ENCODE assay signal across 11 cellular contexts in genomic region chr16:69410285-69410990, GRCh38. TPM values are rescaled to one million over a fixed set of nuclear protein-coding genes. Genes with fewer than 3 reads are reported as not detected.
DNase-seq lines count a peak whose midpoint lies in the region; ATAC-seq and TF ChIP-seq lines count a peak whose summit lies in the region.
"Had no signal": no experiment of that assay in that cellular context is flagged by ENCODE, and none has a peak within 500 bp of the region (broad histone marks: within the 10 kb centered on the region; RNA-seq: fewer than 3 reads in every experiment).

No MANE protein-coding gene starts in this region.

- H3K4me3 Mint-ChIP-seq in CD4-positive, alpha-beta T cell: no peak overlapping the region
- peak overlapping the region in 3 of 10 donors; percentile 16 to 37 (median 37) for H3K4me3 Mint-ChIP-seq in naive thymus-derived CD4-positive, alpha-beta T cell
- H3K4me3 Mint-ChIP-seq in CD14-positive monocyte: no peak overlapping the region

- H3K9me3 ChIP-seq in CD4-positive, alpha-beta T cell (ENCODE audit: control insufficient read depth, low read length): no peaks in the 10 kb centered on the region
- no peaks in the 10 kb centered on the region for H3K9me3 ChIP-seq in Panc1 (ENCODE audit: control insufficient read depth, insufficient read depth, low read depth, low read length)
- H3K9me3 ChIP-seq in naive thymus-derived CD4-positive, alpha-beta T cell (ENCODE audit: control insufficient read depth in 2 of 3, low read length in 3 of 3): no peaks in the 10 kb centered on the region
- H3K9me3 ChIP-seq: right lobe of liver had no signal

- H3K36me3 ChIP-seq in Panc1 (ENCODE audit: control insufficient read depth, insufficient read depth, low read length): no peaks in the 10 kb centered on the region
- no peaks in the 10 kb centered on the region for H3K36me3 ChIP-seq in naive thymus-derived CD4-positive, alpha-beta T cell (ENCODE audit: control insufficient read depth in 2 of 3, insufficient read depth in 3 of 3, low read length in 3 of 3)
- H3K36me3 ChIP-seq: right lobe of liver had no signal

- in situ Hi-C loops in Panc1 (cut with HindIII; ENCODE audit: low pct_unique_long_range_greater_than_20kb, low sequenced_read_pairs): no loop called here

- POLR2A ChIA-PET in CD4-positive, alpha-beta T cell (lab: Charles Lee): no interaction called here
- POLR2A ChIA-PET in Panc1 (lab: Charles Lee): interaction anchor here (0.5 to 0.6 kb wide), 2 partner anchors 40 to 1190 kb away, joined by 3 to 15 read pairs; no protein-coding TSS in a partner anchor
- POLR2A ChIA-PET in naive thymus-derived CD4-positive, alpha-beta T cell (lab: Charles Lee): no interaction called here

- H3K4me3 ChIP-seq in Panc1 (ENCODE audit: low read depth in 2 of 2, low read length in 2 of 2): no peak overlapping the region
- H3K4me3 ChIP-seq in choroid plexus epithelial cell (ENCODE audit: low read depth, low read length): no peak overlapping the region
- no peak overlapping the region for H3K4me3 ChIP-seq in naive thymus-derived CD4-positive, alpha-beta T cell (ENCODE audit: low read length)
- H3K4me3 ChIP-seq: right lobe of liver had no signal

- ATAC-seq in CD4-positive, alpha-beta T cell (ENCODE audit: poor library complexity): no peak
- ATAC-seq in Panc1: peak; percentile 65
- ATAC-seq in naive thymus-derived CD4-positive, alpha-beta T cell: no peak

- TF ChIP-seq CTCF in CD4-positive, alpha-beta T cell (IDR thresholded peaks at IDR 0.05): no peak
- TF ChIP-seq CTCF in Panc1 (IDR thresholded peaks at IDR 0.05) (no peak), choroid plexus epithelial cell (conservative IDR thresholded peaks at IDR 0.05; ENCODE audit: low read depth, low read length) (no peak), CD14-positive monocyte (IDR thresholded peaks at IDR 0.05) (no peak)

- H3K4me1 ChIP-seq in Panc1 (ENCODE audit: control insufficient read depth, insufficient read depth, low read length): peaks cover 45% of the 10 kb centered on the region
- no peaks in the 10 kb centered on the region for H3K4me1 ChIP-seq in naive thymus-derived CD4-positive, alpha-beta T cell (ENCODE audit: control insufficient read depth in 2 of 2, insufficient read depth in 2 of 2, low read length in 2 of 2)
- H3K4me1 ChIP-seq: right lobe of liver had no signal

- peaks cover 18% of the 10 kb centered on the region for H3K4me1 Mint-ChIP-seq in CD4-positive, alpha-beta T cell (ENCODE audit: low read depth)
- peaks cover 7 to 20% (median 11%) of the 10 kb centered on the region in 7 donors for H3K4me1 Mint-ChIP-seq in naive thymus-derived CD4-positive, alpha-beta T cell
- no peaks in the 10 kb centered on the region for H3K4me1 Mint-ChIP-seq in CD14-positive monocyte

- CTCF ChIA-PET in CD4-positive, alpha-beta T cell (lab: Charles Lee): interaction anchor here (0.7 to 2.1 kb wide), 2 partner anchors 15 to 172 kb away, joined by 3 to 6 read pairs; no protein-coding TSS in a partner anchor
- CTCF ChIA-PET in Panc1 (lab: Charles Lee): no interaction called here
- CTCF ChIA-PET in naive thymus-derived CD4-positive, alpha-beta T cell (lab: Charles Lee): no interaction called here

- no peak for DNase-seq in CD4-positive, alpha-beta T cell
- DNase-seq in Panc1 (ENCODE audit: low read depth, low spot score) (no peak), choroid plexus epithelial cell (ENCODE audit: low read depth) (peak; percentile 63), putamen (ENCODE audit: low spot score) (no peak), DMS153 treated with DMSO at 0.1 percent for 48 hours (lab: John Stamatoyannopoulos, UW; ENCODE audit: unreplicated experiment) (no peak), CD14-positive monocyte (ENCODE audit: low spot score) (no peak), occipital lobe (lab: John Stamatoyannopoulos, UW) (no peak)
- DNase-seq in naive thymus-derived CD4-positive, alpha-beta T cell: no peak
- DNase-seq: NCI-H1092, right lobe of liver, T1000 had no signal

- H3K9me3 Mint-ChIP-seq in CD4-positive, alpha-beta T cell: no peaks in the 10 kb centered on the region
- peaks cover 0 to 1% (median 0%) of the 10 kb centered on the region in 11 donors for H3K9me3 Mint-ChIP-seq in naive thymus-derived CD4-positive, alpha-beta T cell
- peaks cover 0 to 6% (median 3%) of the 10 kb centered on the region in 7 donors for H3K9me3 Mint-ChIP-seq in CD14-positive monocyte

- H3K27ac ChIP-seq in CD4-positive, alpha-beta T cell (ENCODE audit: low read depth, low read length): no peak overlapping the region
- peak overlapping the region; percentile 94 for H3K27ac ChIP-seq in Panc1 (ENCODE audit: low read length)
- H3K27ac ChIP-seq in naive thymus-derived CD4-positive, alpha-beta T cell (ENCODE audit: low read depth, low read length): no peak overlapping the region
- H3K27ac ChIP-seq: right lobe of liver had no signal

- H3K36me3 Mint-ChIP-seq in CD4-positive, alpha-beta T cell (ENCODE audit: low read depth): no peaks in the 10 kb centered on the region
- no peaks in the 10 kb centered on the region for H3K36me3 Mint-ChIP-seq in naive thymus-derived CD4-positive, alpha-beta T cell
- no peaks in the 10 kb centered on the region for H3K36me3 Mint-ChIP-seq in CD14-positive monocyte

- BruUV-seq in Panc1 (replicated peaks; lab: Mats Ljungman, UMichigan): no TSS peak

- no peaks in the 10 kb centered on the region for H3K27me3 ChIP-seq in CD4-positive, alpha-beta T cell (ENCODE audit: control insufficient read depth, insufficient read depth, low read length)
- no peaks in the 10 kb centered on the region for H3K27me3 ChIP-seq in Panc1 (ENCODE audit: control insufficient read depth, insufficient read depth, low read length)
- H3K27me3 ChIP-seq in naive thymus-derived CD4-positive, alpha-beta T cell (ENCODE audit: control insufficient read depth in 2 of 2, insufficient read depth in 2 of 2, low read length in 2 of 2): no peaks in the 10 kb centered on the region
- H3K27me3 ChIP-seq: right lobe of liver had no signal

- intact Hi-C loops in CD4-positive, alpha-beta T cell (cut with DNase I, micrococcal nuclease): no loop called here
- intact Hi-C loops in Panc1 (cut with micrococcal nuclease; ENCODE audit: unreplicated experiment) (no loop called here), CD14-positive monocyte (cut with micrococcal nuclease) (no loop called here)
- intact Hi-C loops in naive thymus-derived CD4-positive, alpha-beta T cell (cut with micrococcal nuclease): no loop called here

- H3K27me3 Mint-ChIP-seq in CD4-positive, alpha-beta T cell: no peaks in the 10 kb centered on the region
- no peaks in the 10 kb centered on the region for H3K27me3 Mint-ChIP-seq in naive thymus-derived CD4-positive, alpha-beta T cell
- peaks cover 12 to 17% (median 15%) of the 10 kb centered on the region in 3 donors for H3K27me3 Mint-ChIP-seq in CD14-positive monocyte (ENCODE audit: low read depth in 3 of 3)

- peak overlapping the region; percentile 68 for H3K27ac Mint-ChIP-seq in CD4-positive, alpha-beta T cell
- peak overlapping the region in 5 of 9 donors; percentile 12 to 78 (median 69) for H3K27ac Mint-ChIP-seq in naive thymus-derived CD4-positive, alpha-beta T cell
- H3K27ac Mint-ChIP-seq in CD14-positive monocyte: no peak overlapping the region

RNA-seq across cellular contexts. Expression of gene CYB5B, which starts 14.0 kb away (rescaled TPM):
- 10 to 100 TPM; 16.0 to 18.3 TPM for total RNA-seq in CD4-positive, alpha-beta T cell
- 326 TPM for total RNA-seq in Panc1 (2021; ENCODE audit: unreplicated experiment)
- 396 TPM for polyA plus RNA-seq in Panc1 (2012; ENCODE audit: insufficient read length)
- total RNA-seq in naive thymus-derived CD4-positive, alpha-beta T cell: 100 to 1,000 TPM in 1 of 5 experiments, 10 to 100 TPM in 4; 29.6 to 148 (median 48.2) TPM
- polyA plus RNA-seq in naive thymus-derived CD4-positive, alpha-beta T cell: 100 to 1,000 TPM in 1 of 2 donors, 10 to 100 TPM in 1; 95.7 to 119 TPM
- polyA plus RNA-seq in CD14-positive monocyte: 10 to 100 TPM; 84.9 to 90.4 TPM
- 45.4 TPM for total RNA-seq in occipital lobe

RNA-seq across cellular contexts. Expression of gene TERF2, which starts 24.6 kb away (rescaled TPM):
- 10 to 100 TPM; 43.0 to 52.7 TPM for total RNA-seq in CD4-positive, alpha-beta T cell
- total RNA-seq in Panc1 (2021; ENCODE audit: unreplicated experiment) (27.9 TPM), occipital lobe (70.7 TPM)
- 48.8 TPM for polyA plus RNA-seq in Panc1 (2012; ENCODE audit: insufficient read length)
- 10 to 100 TPM; 40.4 to 63.5 (median 50.7) TPM for total RNA-seq in naive thymus-derived CD4-positive, alpha-beta T cell
- 10 to 100 TPM; 26.3 to 39.4 TPM for polyA plus RNA-seq in naive thymus-derived CD4-positive, alpha-beta T cell
- 10 to 100 TPM in 1 of 2 donors, 1 to 10 TPM in 1; 8.8 to 11.2 TPM for polyA plus RNA-seq in CD14-positive monocyte

RNA-seq across cellular contexts. Expression of gene TMED6, which starts 58.9 kb away (rescaled TPM):
- total RNA-seq in CD4-positive, alpha-beta T cell: 1 to 10 TPM; 1.5 to 2.1 TPM
- total RNA-seq in Panc1 (2021; ENCODE audit: unreplicated experiment) (0.36 TPM), occipital lobe (not detected)
- polyA plus RNA-seq in Panc1 (2012; ENCODE audit: insufficient read length): 0.31 TPM
- total RNA-seq in naive thymus-derived CD4-positive, alpha-beta T cell: 1 to 10 TPM; 1.8 to 6.3 (median 2.9) TPM
- polyA plus RNA-seq in naive thymus-derived CD4-positive, alpha-beta T cell: under 1 TPM in 1 of 2 donors, not detected in 1; 0.21 TPM
- not detected for polyA plus RNA-seq in CD14-positive monocyte

Comparison
In these comparisons a context has a peak if more than half of its experiments do, and no peak if none do; other contexts are left out.
1. H3K27ac Mint-ChIP-seq: peak in CD4-positive, alpha-beta T cell (single experiment) and naive thymus-derived CD4-positive, alpha-beta T cell (5 of 9); none in CD14-positive monocyte (0 of 7).